1 cellular context compared by ENCODE assay signal in the genomic region with DNA sequence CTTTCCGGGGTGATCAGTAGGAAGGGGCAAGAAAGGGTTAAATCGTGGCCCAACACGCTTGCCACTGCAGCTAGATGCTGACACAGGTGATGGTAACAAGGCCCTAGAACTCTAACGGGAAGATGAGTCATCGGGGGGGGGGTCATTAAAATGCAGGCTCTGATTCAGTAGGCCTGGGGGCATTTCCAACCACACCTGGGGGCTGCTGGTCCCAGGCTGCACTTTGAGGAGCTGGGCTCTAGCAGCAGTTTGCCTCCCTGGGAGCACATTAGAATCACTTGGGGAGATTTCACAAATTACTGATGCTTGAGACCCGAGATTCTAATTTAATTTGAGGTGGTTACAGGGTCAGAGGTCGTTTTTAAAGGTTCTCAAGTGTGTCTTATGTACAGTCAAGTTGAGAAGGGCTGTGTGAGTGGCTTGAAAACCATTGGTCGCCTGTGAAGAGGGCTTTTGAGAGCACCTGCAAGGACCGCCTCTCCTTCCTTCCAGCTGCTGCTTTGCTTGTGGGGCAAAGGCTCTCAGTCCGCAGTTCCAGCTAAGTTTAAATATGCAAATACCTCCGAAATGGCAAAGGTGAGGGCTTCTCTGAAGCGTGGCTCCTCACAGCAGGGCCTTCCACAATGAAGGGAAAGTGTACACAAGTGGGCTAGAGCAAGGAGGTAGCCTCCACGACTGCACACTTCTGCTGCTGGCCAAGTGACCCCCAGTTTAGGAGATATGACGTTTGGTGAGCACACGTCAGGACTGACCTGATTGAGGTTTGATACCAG.
TF ChIP-seq lines count a peak whose summit lies in the region.

No MANE protein-coding gene starts in this region.

TF ChIP-seq in H1, 55 proteins besides CTCF, POLR2A, EP300 and RAD21 (continued from another document):
- TF ChIP-seq TBP (IDR thresholded peaks at IDR 0.05; ENCODE audit: low read depth, low read length) (peak; percentile 51; the same call in 1 of the 2 replicates), TAF1 (IDR thresholded peaks at IDR 0.05; ENCODE audit: low read depth, low read length) (0 out of 2 replicates have a peak, but pooled peaks have one; percentile 22)
